Comparison of ENCODE assay signal across 23 cellular contexts in the genomic region with DNA sequence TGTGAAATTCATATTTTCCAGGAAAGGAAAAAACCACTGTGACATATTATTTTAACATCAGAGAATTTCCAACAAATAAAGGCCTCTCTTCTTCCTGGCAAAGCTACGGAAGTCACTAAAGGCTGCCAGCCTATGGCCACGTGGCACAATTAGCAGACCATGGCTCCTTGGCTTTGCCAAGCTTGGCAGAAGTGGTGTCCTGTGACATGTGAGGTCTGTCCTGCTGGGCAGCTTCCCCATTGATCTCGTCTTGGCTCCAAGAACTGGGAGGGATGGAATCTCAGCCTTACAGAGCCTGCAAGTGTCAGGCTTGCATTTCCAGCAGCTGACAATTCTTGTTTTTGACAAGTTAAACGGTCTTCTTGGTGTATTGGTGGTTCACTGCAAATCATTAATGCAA.
DNase-seq lines count a peak whose midpoint lies in the region; ATAC-seq and TF ChIP-seq lines count a peak whose summit lies in the region.
"Had no signal": no experiment of that assay in that cellular context is flagged by ENCODE, and none has a peak within 500 bp of the region (broad histone marks: within the 10 kb centered on the region; RNA-seq: fewer than 3 reads in every experiment).

No MANE protein-coding gene starts in this region.

- DNase-seq in Right ventricle myocardium superior, result peak; percentile 68
- DNase-seq in cardiac septum (ENCODE audit: low spot score), result no peak
- peak in 4 of 5 donors; percentile 20 to 70 (median 44) for DNase-seq in heart left ventricle
- DNase-seq in inferior parietal cortex (ENCODE audit: extremely low spot score), result peak; percentile 17
- peak; percentile 18 for DNase-seq in superior temporal gyrus (ENCODE audit: extremely low spot score)
- no peak for DNase-seq in UCSD-AML1 (lab: John Stamatoyannopoulos, UW; ENCODE audit: unreplicated experiment)
- DNase-seq in T1000 (lab: John Stamatoyannopoulos, UW), result no peak
- DNase-seq: BE2C; Caco-2; CD4-positive, alpha-beta T cell; GF-D8; HCEC 1CT; NCI-H1105 treated with DMSO at 0.1 percent for 48 hours; NCI-H1694; NCI-H2081 treated with DMSO at 0.1 percent for 48 hours; NCI-H510A; NCI-H774; PC-3 had no signal

- no peak for TF ChIP-seq CTCF in heart left ventricle (IDR thresholded peaks at IDR 0.05)

- no peaks in the 10 kb centered on the region for H3K27me3 ChIP-seq in heart left ventricle
- H3K27me3 ChIP-seq: BE2C, SJSA1 had no signal

- no peak for TF ChIP-seq POLR2A in heart left ventricle (IDR thresholded peaks at IDR 0.05)

- 22 to 45% (median 28%) methylated on average over 4 of the region's 4 CpGs for WGBS in heart left ventricle, 4 donors

- no peaks in the 10 kb centered on the region for H3K9me3 ChIP-seq in heart left ventricle
- H3K9me3 ChIP-seq: BE2C, Caco-2, SJSA1 had no signal

- no peaks in the 10 kb centered on the region for H3K36me3 ChIP-seq in heart left ventricle
- H3K36me3 ChIP-seq: BE2C, SJSA1 had no signal

- no peak overlapping the region for H3K27ac ChIP-seq in heart left ventricle
- H3K27ac ChIP-seq: RWPE1, SJSA1 had no signal

- ATAC-seq in Right ventricle myocardium superior (ENCODE audit: poor library complexity) (peak; percentile 91), heart left ventricle (peak; percentile 76 to 87 (median 78)), HG03565 (IDR thresholded peaks at IDR 0.05; ENCODE audit: unreplicated experiment) (no peak)
- ATAC-seq: GM23338, K562, PC-3 had no signal

- intact Hi-C loops in Right ventricle myocardium superior (cut with DNase I) (no loop called here), cardiac septum (cut with DNase I) (loop anchor here (2.0 kb wide), 1 partner anchor 34 kb away; no protein-coding TSS in a partner anchor), heart left ventricle (cut with DNase I) (loop anchor here in 1 of 10 donors (5.0 kb wide), 1 partner anchor 34 kb away; no protein-coding TSS in a partner anchor)

- peaks cover 0 to 5% (median 0%) of the 10 kb centered on the region in 12 donors for H3K4me1 ChIP-seq in heart left ventricle
- H3K4me1 ChIP-seq: BE2C, Caco-2, SJSA1 had no signal

- no peak overlapping the region for H3K4me3 ChIP-seq in heart left ventricle
- H3K4me3 ChIP-seq: GM23338, K562, SJSA1 had no signal

Comparison
In these comparisons a context has a peak if more than half of its experiments do, and no peak if none do; other contexts are left out.
1. DNase-seq: peak in Right ventricle myocardium superior (single experiment), heart left ventricle (4 of 5), inferior parietal cortex (single experiment) and superior temporal gyrus (single experiment); none in cardiac septum (single experiment), UCSD-AML1 (single experiment) and T1000 (single experiment).